In the genomic region with DNA sequence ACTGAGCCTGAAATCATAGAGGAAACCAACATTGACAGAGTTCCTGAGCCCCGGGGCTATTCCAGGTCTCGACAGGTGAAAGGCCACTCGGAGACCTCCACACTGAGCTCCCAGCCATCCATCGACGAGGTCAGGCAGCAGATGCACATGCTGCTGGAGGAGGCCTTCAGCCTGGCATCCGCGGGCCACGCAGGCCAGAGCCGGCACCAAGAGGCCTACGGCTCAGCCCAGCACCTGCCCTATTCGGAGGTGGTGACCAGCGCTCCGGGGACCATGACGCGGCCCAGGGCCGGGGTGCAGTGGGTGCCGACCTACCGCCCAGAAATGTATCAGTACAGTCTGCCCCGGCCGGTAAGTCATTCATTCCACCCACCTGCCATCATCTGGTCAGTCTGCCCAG, we compare ENCODE assay signal across 28 cellular contexts. TPM values are rescaled to one million over a fixed set of nuclear protein-coding genes. Genes with fewer than 3 reads are reported as not detected.
"Had no signal": no experiment of that assay in that cellular context is flagged by ENCODE, and none has a peak within 500 bp of the region (broad histone marks: within the 10 kb centered on the region; RNA-seq: fewer than 3 reads in every experiment).

No MANE protein-coding gene starts in this region.

- H3K27me3 ChIP-seq: heart left ventricle, neural progenitor cell, vagina had no signal

- H3K36me3 Mint-ChIP-seq: natural killer cell treated with Interleukin-12 subunit alpha and Interleukin-12 subunit beta and Interleukin-15 and Interleukin-18, amount 100 ng/mL, for 72 hours; stimulated activated memory B cell treated with anti-CD40 and anti-IgM and Interleukin-4, amounts not matched to agents 10 μg/mL and 1 μg/mL and 100 μg/mL, for 72 hours had no signal

- H3K4me1 ChIP-seq: neural progenitor cell, psoas muscle, spleen, tibial artery, vagina had no signal

- H3K9ac ChIP-seq: neural progenitor cell had no signal

- H3K36me3 ChIP-seq: heart left ventricle, neural progenitor cell, spleen, tibial artery, upper lobe of right lung, vagina had no signal

- H3K27ac ChIP-seq: heart left ventricle, neural progenitor cell, psoas muscle, spleen, tibial artery, upper lobe of right lung, vagina had no signal

- H3K4me1 Mint-ChIP-seq: neural progenitor cell; stimulated activated memory B cell treated with anti-CD40 and anti-IgM and Interleukin-4, amounts not matched to agents 10 μg/mL and 1 μg/mL and 100 μg/mL, for 72 hours had no signal

- DNase-seq: dermis blood vessel endothelial cell; effector CD4-positive, alpha-beta T cell; foreskin melanocyte; heart left ventricle; hippocampal formation; left colon; left ventricle myocardium superior; mesenchymal stem cell; midbrain; occipital lobe; psoas muscle; retina; spleen; stimulated activated CD4-positive, alpha-beta T cell treated with anti-CD3 and anti-CD28 coated beads, Interleukin-15, amount 100 ng/mL, for 24 hours; stimulated activated CD4-positive, alpha-beta T cell treated with anti-CD3 and anti-CD28 coated beads, Interleukin-1b, Interleukin-23, amount 100 ng/mL, for 48 hours; stimulated activated CD4-positive, alpha-beta T cell treated with anti-CD3 and anti-CD28 coated beads, Interleukin-4, amount 100 ng/mL, for 24 hours; tibial artery; upper lobe of right lung had no signal

- ATAC-seq: heart left ventricle; left colon; left ventricle myocardium superior; psoas muscle; sciatic nerve; stimulated activated memory B cell treated with anti-CD40 and anti-IgM and Interleukin-4, amounts not matched to agents 10 μg/mL and 1 μg/mL and 100 μg/mL, for 72 hours; upper lobe of right lung had no signal

- H3K4me3 Mint-ChIP-seq: natural killer cell treated with Interleukin-12 subunit alpha and Interleukin-12 subunit beta and Interleukin-15 and Interleukin-18, amount 100 ng/mL, for 72 hours; neural progenitor cell; stimulated activated memory B cell treated with anti-CD40 and anti-IgM and Interleukin-4, amounts not matched to agents 10 μg/mL and 1 μg/mL and 100 μg/mL, for 72 hours; stimulated activated naive CD8-positive, alpha-beta T cell treated with anti-CD3 and anti-CD28 coated beads, Interleukin-15, Interleukin-2, amounts not matched to agents 100 ng/mL and 50 ng/mL, for 24 hours had no signal

- H3K4me3 ChIP-seq: heart left ventricle, lung, neural progenitor cell, psoas muscle, spleen, tibial artery, upper lobe of right lung, vagina had no signal

- H3K9me3 Mint-ChIP-seq: natural killer cell treated with Interleukin-12 subunit alpha and Interleukin-12 subunit beta and Interleukin-15 and Interleukin-18, amount 100 ng/mL, for 72 hours; neural progenitor cell; stimulated activated memory B cell treated with anti-CD40 and anti-IgM and Interleukin-4, amounts not matched to agents 10 μg/mL and 1 μg/mL and 100 μg/mL, for 72 hours; stimulated activated naive CD8-positive, alpha-beta T cell treated with anti-CD3 and anti-CD28 coated beads, Interleukin-15, Interleukin-2, amounts not matched to agents 100 ng/mL and 50 ng/mL, for 24 hours had no signal

- H3K9me3 ChIP-seq: heart left ventricle, psoas muscle, spleen, tibial artery, upper lobe of right lung, vagina had no signal

- H3K27ac Mint-ChIP-seq: natural killer cell treated with Interleukin-12 subunit alpha and Interleukin-12 subunit beta and Interleukin-15 and Interleukin-18, amount 100 ng/mL, for 72 hours; neural progenitor cell; stimulated activated memory B cell treated with anti-CD40 and anti-IgM and Interleukin-4, amounts not matched to agents 10 μg/mL and 1 μg/mL and 100 μg/mL, for 72 hours; stimulated activated naive CD8-positive, alpha-beta T cell treated with anti-CD3 and anti-CD28 coated beads, Interleukin-15, Interleukin-2, amounts not matched to agents 100 ng/mL and 50 ng/mL, for 24 hours had no signal

RNA-seq across cellular contexts. Expression of gene C11orf91, which starts 54.9 kb away (rescaled TPM):
- total RNA-seq: dermis blood vessel endothelial cell; kidney epithelial cell; left colon; left ventricle myocardium superior; natural killer cell treated with Interleukin-12 subunit alpha and Interleukin-12 subunit beta and Interleukin-15 and Interleukin-18, amount 100 ng/mL, for 72 hours; occipital lobe; sciatic nerve; skeletal muscle tissue; temporal lobe; vagina had no signal
- polyA plus RNA-seq: heart left ventricle, spleen had no signal
